ENCODE assay signal across 12 cellular contexts in the genomic region with DNA sequence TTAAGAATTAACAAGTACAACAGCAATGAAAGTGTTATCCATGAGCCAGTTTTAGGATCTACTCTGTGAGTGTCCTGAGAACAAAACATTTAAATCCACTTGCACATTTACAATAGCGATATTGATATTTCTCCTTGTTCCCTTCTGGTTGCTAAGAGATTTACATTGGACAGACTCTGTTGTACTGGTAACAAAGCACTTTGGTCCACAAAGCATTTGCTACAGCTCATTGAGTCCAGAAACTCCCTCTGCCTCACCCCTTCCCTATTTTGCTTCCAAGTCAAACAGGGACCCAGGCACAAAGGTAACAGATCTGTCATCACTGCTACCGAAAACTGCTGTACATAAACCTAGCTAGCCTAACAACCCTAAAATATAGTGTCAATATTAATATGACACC. TPM values are rescaled to one million over a fixed set of nuclear protein-coding genes. Genes with fewer than 3 reads are reported as not detected.
DNase-seq lines count a peak whose midpoint lies in the region; ATAC-seq and TF ChIP-seq lines count a peak whose summit lies in the region.
"Had no signal": no experiment of that assay in that cellular context is flagged by ENCODE, and none has a peak within 500 bp of the region (broad histone marks: within the 10 kb centered on the region; RNA-seq: fewer than 3 reads in every experiment).

No MANE protein-coding gene starts in this region.

- ATAC-seq in stimulated activated memory B cell treated with anti-CD40 and anti-IgM and Interleukin-4, amounts not matched to agents 10 μg/mL and 1 μg/mL and 100 μg/mL, for 72 hours = no peak
- ATAC-seq in GM18861 (IDR thresholded peaks at IDR 0.05; ENCODE audit: unreplicated experiment) = no peak

- DNase-seq in DMS53 (lab: John Stamatoyannopoulos, UW) (peak; percentile 7), DMS53 treated with DMSO at 0.1 percent for 48 hours (lab: John Stamatoyannopoulos, UW; ENCODE audit: unreplicated experiment) (no peak), NCI-H748 treated with DMSO at 0.1 percent for 48 hours (lab: John Stamatoyannopoulos, UW) (peak; percentile 42), inferior parietal cortex (ENCODE audit: extremely low spot score) (peak; percentile 53), CD14-positive monocyte (ENCODE audit: low spot score) (no peak), NCI-H226 (no peak)
- DNase-seq: activated CD4-positive, alpha-beta memory T cell treated with anti-CD3 and anti-CD28 coated beads for 36 hours; adrenal gland; ovary; stomach had no signal

- H3K36me3 Mint-ChIP-seq in stimulated activated memory B cell treated with anti-CD40 and anti-IgM and Interleukin-4, amounts not matched to agents 10 μg/mL and 1 μg/mL and 100 μg/mL, for 72 hours = no peaks in the 10 kb centered on the region
- H3K36me3 Mint-ChIP-seq in CD14-positive monocyte = no peaks in the 10 kb centered on the region
- H3K36me3 Mint-ChIP-seq: activated CD4-positive, alpha-beta memory T cell treated with anti-CD3 and anti-CD28 coated beads for 36 hours had no signal

- intact Hi-C loops in CD14-positive monocyte (cut with micrococcal nuclease) = no loop called here

- no peak for TF ChIP-seq CTCF in CD14-positive monocyte (IDR thresholded peaks at IDR 0.05)

- H3K27me3 Mint-ChIP-seq in stimulated activated memory B cell treated with anti-CD40 and anti-IgM and Interleukin-4, amounts not matched to agents 10 μg/mL and 1 μg/mL and 100 μg/mL, for 72 hours = no peaks in the 10 kb centered on the region
- peaks cover 2 to 4% (median 2%) of the 10 kb centered on the region in 3 donors for H3K27me3 Mint-ChIP-seq in CD14-positive monocyte (ENCODE audit: low read depth in 3 of 3)
- H3K27me3 Mint-ChIP-seq: activated CD4-positive, alpha-beta memory T cell treated with anti-CD3 and anti-CD28 coated beads for 36 hours had no signal

- no peaks in the 10 kb centered on the region for H3K9me3 Mint-ChIP-seq in stimulated activated memory B cell treated with anti-CD40 and anti-IgM and Interleukin-4, amounts not matched to agents 10 μg/mL and 1 μg/mL and 100 μg/mL, for 72 hours
- H3K9me3 Mint-ChIP-seq in CD14-positive monocyte = no peaks in the 10 kb centered on the region
- H3K9me3 Mint-ChIP-seq: activated CD4-positive, alpha-beta memory T cell treated with anti-CD3 and anti-CD28 coated beads for 36 hours had no signal

- peaks cover 27% of the 10 kb centered on the region for H3K4me1 Mint-ChIP-seq in stimulated activated memory B cell treated with anti-CD40 and anti-IgM and Interleukin-4, amounts not matched to agents 10 μg/mL and 1 μg/mL and 100 μg/mL, for 72 hours
- peaks cover 7% of the 10 kb centered on the region for H3K4me1 Mint-ChIP-seq in CD14-positive monocyte

- peak overlapping the region; percentile 59 for H3K27ac Mint-ChIP-seq in stimulated activated memory B cell treated with anti-CD40 and anti-IgM and Interleukin-4, amounts not matched to agents 10 μg/mL and 1 μg/mL and 100 μg/mL, for 72 hours
- H3K27ac Mint-ChIP-seq in CD14-positive monocyte = peak overlapping the region in 1 of 7 donors; percentile 4
- H3K27ac Mint-ChIP-seq: activated CD4-positive, alpha-beta memory T cell treated with anti-CD3 and anti-CD28 coated beads for 36 hours had no signal

- no peak overlapping the region for H3K4me3 Mint-ChIP-seq in stimulated activated memory B cell treated with anti-CD40 and anti-IgM and Interleukin-4, amounts not matched to agents 10 μg/mL and 1 μg/mL and 100 μg/mL, for 72 hours
- no peak overlapping the region for H3K4me3 Mint-ChIP-seq in CD14-positive monocyte
- H3K4me3 Mint-ChIP-seq: activated CD4-positive, alpha-beta memory T cell treated with anti-CD3 and anti-CD28 coated beads for 36 hours had no signal

RNA-seq across cellular contexts. Expression of a gene that starts 2.1 kb away (rescaled TPM):
- polyA plus RNA-seq in CD14-positive monocyte = not detected

Comparison
In these comparisons a context has a peak if more than half of its experiments do, and no peak if none do; other contexts are left out.
1. DNase-seq: peak in DMS53 (single experiment), NCI-H748 treated with DMSO at 0.1 percent for 48 hours (single experiment) and inferior parietal cortex (single experiment); none in DMS53 treated with DMSO at 0.1 percent for 48 hours (single experiment), CD14-positive monocyte (single experiment) and NCI-H226 (single experiment).